In genomic region chr6:4906942-4907300, GRCh38 we compare ENCODE assay signal across 11 cellular contexts.
A peak's percentile ranks its signal among the peaks of the same experiment; 100 is the strongest.
DNase-seq lines count a peak whose midpoint lies in the region; ATAC-seq and TF ChIP-seq lines count a peak whose summit lies in the region.
"Had no signal": no experiment of that assay in that cellular context is flagged by ENCODE, and none has a peak within 500 bp of the region (broad histone marks: within the 10 kb centered on the region; RNA-seq: fewer than 3 reads in every experiment).

No MANE protein-coding gene starts in this region.

- no peaks in the 10 kb centered on the region for H3K9me3 ChIP-seq in mucosa of stomach (ENCODE audit: control insufficient read depth, low read length)
- H3K9me3 ChIP-seq: prostate gland had no signal

- peaks cover 40% of the 10 kb centered on the region for H3K4me1 Mint-ChIP-seq in T-helper 2 cell treated with Interferon-gamma antibody and Interleukin-4, amounts not matched to agents 5 μg/mL and 100 μg/mL, for 36 hours (ENCODE audit: low read depth)

- TF ChIP-seq CTCF in GM12865 (IDR thresholded peaks at IDR 0.05; ENCODE audit: insufficient read depth, low read depth, low read length, missing control alignments) = no peak

- no peaks in the 10 kb centered on the region for H3K9me3 Mint-ChIP-seq in T-helper 2 cell treated with Interferon-gamma antibody and Interleukin-4, amounts not matched to agents 5 μg/mL and 100 μg/mL, for 36 hours

- H3K4me3 ChIP-seq in GM12865 (ENCODE audit: low read depth, low read length) (peak overlapping the region; percentile 7; the same call in 1 of the 2 replicates), mucosa of stomach (ENCODE audit: low read length) (no peak overlapping the region)
- H3K4me3 ChIP-seq: prostate gland had no signal

- H3K4me3 Mint-ChIP-seq in T-helper 2 cell treated with Interferon-gamma antibody and Interleukin-4, amounts not matched to agents 5 μg/mL and 100 μg/mL, for 36 hours = peak overlapping the region; percentile 69

- peak overlapping the region; percentile 74 for H3K27ac Mint-ChIP-seq in T-helper 2 cell treated with Interferon-gamma antibody and Interleukin-4, amounts not matched to agents 5 μg/mL and 100 μg/mL, for 36 hours

- no peaks in the 10 kb centered on the region for H3K27me3 ChIP-seq in mucosa of stomach (ENCODE audit: control insufficient read depth, insufficient read depth, low read length)

- DNase-seq in GM12865 (ENCODE audit: low read depth) (peak; percentile 44), NCI-H345 treated with DMSO at 0.1 percent for 48 hours (lab: John Stamatoyannopoulos, UW; ENCODE audit: unreplicated experiment) (no peak), NCI-H1105 treated with DMSO at 0.1 percent for 48 hours (lab: John Stamatoyannopoulos, UW) (no peak), NCI-H2081 (lab: John Stamatoyannopoulos, UW) (no peak), globus pallidus (ENCODE audit: low spot score) (no peak)
- DNase-seq in T-helper 2 cell treated with Interferon-gamma antibody and Interleukin-4, amounts not matched to agents 5 μg/mL and 100 μg/mL, for 36 hours (ENCODE audit: low spot score) = no peak
- DNase-seq: activated CD4-positive, CD25-positive, alpha-beta regulatory T cell treated with anti-CD3 and anti-CD28 coated beads, Interleukin-2, amount 50 U/mL, for 72 hours; PC-3 had no signal

- H3K36me3 ChIP-seq in mucosa of stomach (ENCODE audit: control insufficient read depth, insufficient read depth, low read length) = no peaks in the 10 kb centered on the region
- H3K36me3 ChIP-seq: prostate gland had no signal

- peak overlapping the region; percentile 31 for H3K9ac ChIP-seq in mucosa of stomach (ENCODE audit: low read length)

- H3K36me3 Mint-ChIP-seq in T-helper 2 cell treated with Interferon-gamma antibody and Interleukin-4, amounts not matched to agents 5 μg/mL and 100 μg/mL, for 36 hours (ENCODE audit: low read depth) = peaks cover 15% of the 10 kb centered on the region

- ATAC-seq in GM21786 (IDR thresholded peaks at IDR 0.05; ENCODE audit: unreplicated experiment) = peak; percentile 42
- ATAC-seq: PC-3 had no signal

- no peaks in the 10 kb centered on the region for H3K27me3 Mint-ChIP-seq in T-helper 2 cell treated with Interferon-gamma antibody and Interleukin-4, amounts not matched to agents 5 μg/mL and 100 μg/mL, for 36 hours (ENCODE audit: low read depth)

- peaks cover 47% of the 10 kb centered on the region for H3K4me1 ChIP-seq in mucosa of stomach (ENCODE audit: control insufficient read depth, insufficient read depth, low read length)
